ENCODE assay signal across 8 cellular contexts in genomic region chr9:72577212-72577753, GRCh38. TPM values are rescaled to one million over a fixed set of nuclear protein-coding genes. Genes with fewer than 3 reads are reported as not detected.
DNase-seq lines count a peak whose midpoint lies in the region; ATAC-seq and TF ChIP-seq lines count a peak whose summit lies in the region.

No MANE protein-coding gene starts in this region.

- H3K4me3 ChIP-seq in HCT116 (replicated peaks in 1 of 2; ENCODE audit: low read depth in 1 of 2, low read length in 2 of 2) = peak overlapping the region; percentile 12 to 38; a peak in 3 of 4 replicates
- H3K4me3 ChIP-seq in adipocyte (ENCODE audit: low read length) = peak overlapping the region; percentile 76
- H3K4me3 ChIP-seq in heart left ventricle = peak overlapping the region in 7 of 12 donors; percentile 15 to 51 (median 34)
- H3K4me3 ChIP-seq in smooth muscle cell = no peak overlapping the region

- no TSS peak for BruUV-seq in HCT116 (replicated peaks; lab: Mats Ljungman, UMichigan)

- no peaks in the 10 kb centered on the region for H3K27me3 ChIP-seq in HCT116 (ENCODE audit: insufficient read depth, low read length)
- H3K27me3 ChIP-seq in adipocyte (replicated peaks; ENCODE audit: control insufficient read depth, insufficient read depth, low read length) = no peaks in the 10 kb centered on the region
- H3K27me3 ChIP-seq in heart left ventricle = no peaks in the 10 kb centered on the region
- no peaks in the 10 kb centered on the region for H3K27me3 ChIP-seq in smooth muscle cell (ENCODE audit: low read depth)

- RAD21 ChIA-PET in HCT116 (lab: Charles Lee; ENCODE audit: low non-redundant PET in 1 of 2, low total read pairs in 2 of 2, uncharacterized antibody in 2 of 2, unreplicated experiment in 2 of 2) = interaction anchor here in 1 of 2 experiments (1.0 kb wide), 1 partner anchor 57 kb away, joined by 4 read pairs; no protein-coding TSS in a partner anchor

- TF ChIP-seq POLR2A in HCT116 (IDR thresholded peaks at IDR 0.05; ENCODE audit: borderline replicate concordance, extremely low read depth, insufficient read depth, insufficient read length) (no peak), heart left ventricle (IDR thresholded peaks at IDR 0.05) (no peak)

- no peaks in the 10 kb centered on the region; the same call in 1 of the 2 replicates for H3K9me2 ChIP-seq in HCT116 (ENCODE audit: insufficient read depth)

- H2AFZ ChIP-seq in HCT116 (ENCODE audit: low read depth, low read length, poor library complexity, severe bottlenecking) (peak overlapping the region; percentile 79), smooth muscle cell (ENCODE audit: low read depth) (peak overlapping the region; percentile 26)

- CTCF ChIA-PET in HCT116 (lab: Charles Lee) = interaction anchor here (1.1 kb wide), 1 partner anchor 9 kb away, joined by 5 read pairs; no protein-coding TSS in a partner anchor

- H3K9ac ChIP-seq in HCT116 (ENCODE audit: low read length) (peak overlapping the region; percentile 47), adipocyte (ENCODE audit: low read length) (peak overlapping the region; percentile 83), smooth muscle cell (ENCODE audit: low read depth) (peak overlapping the region; percentile 25)

- H3K27ac ChIP-seq in HCT116 (ENCODE audit: low read depth, low read length) (peak overlapping the region; percentile 81), heart left ventricle (peak overlapping the region; percentile 26 to 86 (median 60)), smooth muscle cell (ENCODE audit: low read depth) (peak overlapping the region; percentile 65)

- no peaks in the 10 kb centered on the region for H3K9me3 ChIP-seq in HCT116 (ENCODE audit: control insufficient read depth in 1 of 2, insufficient read depth in 1 of 2, low read depth in 1 of 2, low read length in 2 of 2)
- no peaks in the 10 kb centered on the region for H3K9me3 ChIP-seq in adipocyte (ENCODE audit: control insufficient read depth, low read length)
- no peaks in the 10 kb centered on the region for H3K9me3 ChIP-seq in heart left ventricle
- no peaks in the 10 kb centered on the region for H3K9me3 ChIP-seq in smooth muscle cell (replicated peaks; ENCODE audit: low read depth)

- H3K4me2 ChIP-seq in HCT116 (ENCODE audit: low read length) (peak overlapping the region; percentile 70), smooth muscle cell (peak overlapping the region; percentile 52)

- H3K79me2 ChIP-seq in HCT116 (ENCODE audit: insufficient read depth, low read length) (no peaks in the 10 kb centered on the region), smooth muscle cell (ENCODE audit: low read depth) (no peaks in the 10 kb centered on the region)

- no peaks in the 10 kb centered on the region for H3K36me3 ChIP-seq in HCT116 (ENCODE audit: control insufficient read depth in 1 of 2, insufficient read depth in 2 of 2, low read length in 2 of 2)
- no peaks in the 10 kb centered on the region for H3K36me3 ChIP-seq in adipocyte (ENCODE audit: control insufficient read depth, insufficient read depth, low read length, severe bottlenecking)
- no peaks in the 10 kb centered on the region for H3K36me3 ChIP-seq in heart left ventricle
- no peaks in the 10 kb centered on the region for H3K36me3 ChIP-seq in smooth muscle cell (ENCODE audit: low read depth)

- H3F3A ChIP-seq in smooth muscle cell (ENCODE audit: low read depth) = peaks cover 14% of the 10 kb centered on the region

- TF ChIP-seq CTCF in HCT116 (IDR thresholded peaks at IDR 0.05 in 2 of 3, conservative IDR thresholded peaks at IDR 0.05 in 1 of 3; ENCODE audit: borderline replicate concordance in 1 of 3, insufficient read depth in 1 of 3, low read depth in 2 of 3, low read length in 2 of 3) (no peak), heart left ventricle (IDR thresholded peaks at IDR 0.05) (no peak), smooth muscle cell (IDR thresholded peaks at IDR 0.05; ENCODE audit: borderline replicate concordance, insufficient read depth, poor library complexity, severe bottlenecking) (no peak)

- peak; percentile 47 for TF ChIP-seq RAD21 in HCT116 (IDR thresholded peaks at IDR 0.05; ENCODE audit: low read depth)

- intact Hi-C loops in HCT116 (cut with micrococcal nuclease) = loop anchor here (1.0 to 5.0 kb wide), 2 partner anchors 100 to 212 kb away; partner anchors contain the start of gene ZFAND5
- intact Hi-C loops in heart left ventricle (cut with DNase I) = loop anchor here in 4 of 10 donors (1.0 to 5.0 kb wide), 6 partner anchors 50 to 270 kb away; partner anchors contain the start of gene ZFAND5 (in 3 of the 4)

- H4K20me1 ChIP-seq in HCT116 (ENCODE audit: insufficient read depth) = no peaks in the 10 kb centered on the region
- no peaks in the 10 kb centered on the region for H4K20me1 ChIP-seq in smooth muscle cell (ENCODE audit: low read depth)

- peak; percentile 37 for ATAC-seq in HCT116
- ATAC-seq in heart left ventricle = peak; percentile 43 to 84 (median 78)
- ATAC-seq in HG02870 (IDR thresholded peaks at IDR 0.05; ENCODE audit: unreplicated experiment) = no peak

- POLR2A ChIA-PET in HCT116 (lab: Charles Lee) = interaction anchor here (0.8 to 8.3 kb wide), 9 partner anchors 9 to 215 kb away, joined by 3 to 69 read pairs (median 4); partner anchors contain the start of gene ZFAND5

- 7 to 18% (median 11%) methylated on average over 4 of the region's 4 CpGs for WGBS in heart left ventricle, 4 donors
- 25% methylated on average over 4 of the region's 4 CpGs for WGBS in smooth muscle cell (ENCODE audit: low lambda C conversion rate)

- DNase-seq in HCT116 (ENCODE audit: low read depth, low spot score) = peak; percentile 68
- peak; percentile 87 for DNase-seq in adipocyte (ENCODE audit: low read depth)
- peak in 2 of 5 donors; percentile 22 to 48 for DNase-seq in heart left ventricle
- no peak for DNase-seq in smooth muscle cell (lab: John Stamatoyannopoulos, UW; ENCODE audit: unreplicated experiment)
- no peak for DNase-seq in activated CD4-positive, alpha-beta T cell treated with anti-CD3 and anti-CD28 coated beads for 1 hour
- DNase-seq in activated T-cell treated with anti-CD3 and anti-CD28 coated beads for 4 hours = no peak
- DNase-seq in activated naive CD4-positive, alpha-beta T cell (lab: John Stamatoyannopoulos, UW) = no peak

- H3K4me1 ChIP-seq in HCT116 (ENCODE audit: control insufficient read depth in 1 of 2, insufficient read depth in 2 of 2, low read length in 2 of 2) = peaks cover 65 to 88% of the 10 kb centered on the region in 2 experiments
- H3K4me1 ChIP-seq in adipocyte (ENCODE audit: control insufficient read depth, insufficient read depth, low read length) = peaks cover 61% of the 10 kb centered on the region
- H3K4me1 ChIP-seq in heart left ventricle = peaks cover 0 to 52% (median 23%) of the 10 kb centered on the region in 12 donors
- peaks cover 8% of the 10 kb centered on the region for H3K4me1 ChIP-seq in smooth muscle cell (ENCODE audit: low read depth)

TF ChIP-seq in HCT116, 20 proteins besides CTCF, POLR2A, EP300 and RAD21 (continues in another document):
- TF ChIP-seq MAX (IDR thresholded peaks at IDR 0.05) (no peak; the same call in none of the 2 replicates), CBX3 (IDR thresholded peaks at IDR 0.05; ENCODE audit: low read depth) (peak; percentile 68; the same call in 1 of the 2 replicates), FOSL1 (IDR thresholded peaks at IDR 0.05; ENCODE audit: low read depth) (peak; percentile 88), SRF (IDR thresholded peaks at IDR 0.05; ENCODE audit: low read depth) (0 out of 2 replicates have a peak, but pooled peaks have one; percentile 71), POLR2AphosphoS5 (IDR thresholded peaks at IDR 0.05; ENCODE audit: low read depth, low read length) (peak; percentile 76)
- TF ChIP-seq, protein P1, sequence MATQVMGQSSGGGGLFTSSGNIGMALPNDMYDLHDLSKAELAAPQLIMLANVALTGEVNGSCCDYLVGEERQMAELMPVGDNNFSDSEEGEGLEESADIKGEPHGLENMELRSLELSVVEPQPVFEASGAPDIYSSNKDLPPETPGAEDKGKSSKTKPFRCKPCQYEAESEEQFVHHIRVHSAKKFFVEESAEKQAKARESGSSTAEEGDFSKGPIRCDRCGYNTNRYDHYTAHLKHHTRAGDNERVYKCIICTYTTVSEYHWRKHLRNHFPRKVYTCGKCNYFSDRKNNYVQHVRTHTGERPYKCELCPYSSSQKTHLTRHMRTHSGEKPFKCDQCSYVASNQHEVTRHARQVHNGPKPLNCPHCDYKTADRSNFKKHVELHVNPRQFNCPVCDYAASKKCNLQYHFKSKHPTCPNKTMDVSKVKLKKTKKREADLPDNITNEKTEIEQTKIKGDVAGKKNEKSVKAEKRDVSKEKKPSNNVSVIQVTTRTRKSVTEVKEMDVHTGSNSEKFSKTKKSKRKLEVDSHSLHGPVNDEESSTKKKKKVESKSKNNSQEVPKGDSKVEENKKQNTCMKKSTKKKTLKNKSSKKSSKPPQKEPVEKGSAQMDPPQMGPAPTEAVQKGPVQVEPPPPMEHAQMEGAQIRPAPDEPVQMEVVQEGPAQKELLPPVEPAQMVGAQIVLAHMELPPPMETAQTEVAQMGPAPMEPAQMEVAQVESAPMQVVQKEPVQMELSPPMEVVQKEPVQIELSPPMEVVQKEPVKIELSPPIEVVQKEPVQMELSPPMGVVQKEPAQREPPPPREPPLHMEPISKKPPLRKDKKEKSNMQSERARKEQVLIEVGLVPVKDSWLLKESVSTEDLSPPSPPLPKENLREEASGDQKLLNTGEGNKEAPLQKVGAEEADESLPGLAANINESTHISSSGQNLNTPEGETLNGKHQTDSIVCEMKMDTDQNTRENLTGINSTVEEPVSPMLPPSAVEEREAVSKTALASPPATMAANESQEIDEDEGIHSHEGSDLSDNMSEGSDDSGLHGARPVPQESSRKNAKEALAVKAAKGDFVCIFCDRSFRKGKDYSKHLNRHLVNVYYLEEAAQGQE (IDR thresholded peaks at IDR 0.05; ENCODE audit: low read depth) = no peak
- TF ChIP-seq, protein P2, sequence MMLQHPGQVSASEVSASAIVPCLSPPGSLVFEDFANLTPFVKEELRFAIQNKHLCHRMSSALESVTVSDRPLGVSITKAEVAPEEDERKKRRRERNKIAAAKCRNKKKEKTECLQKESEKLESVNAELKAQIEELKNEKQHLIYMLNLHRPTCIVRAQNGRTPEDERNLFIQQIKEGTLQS (IDR thresholded peaks at IDR 0.05) = peak; percentile 52; the same call in 1 of the 2 replicates

RNA-seq across cellular contexts. Expression of gene TMC1, which starts 55.9 kb away (rescaled TPM):
- total RNA-seq in HCT116 (2021; ENCODE audit: unreplicated experiment) (0.57 TPM), heart left ventricle (under 1 TPM in 6 of 9 donors, not detected in 3; 0.07 to 0.75 (median 0.33) TPM), smooth muscle cell (0.09 TPM in 1 of 2 replicates, not detected in the other)
- polyA plus RNA-seq in HCT116 (2012) = 0.64 and 0.77 TPM in 2 replicates
- polyA plus RNA-seq in heart left ventricle (not detected), smooth muscle cell (not detected in 2 replicates)

Comparison
In these comparisons a context has a peak if more than half of its experiments do, and no peak if none do; other contexts are left out.
1. DNase-seq: peak in HCT116 (single experiment) and adipocyte (single experiment); none in smooth muscle cell (single experiment), activated CD4-positive, alpha-beta T cell treated with anti-CD3 and anti-CD28 coated beads for 1 hour (single experiment), activated T-cell treated with anti-CD3 and anti-CD28 coated beads for 4 hours (single experiment) and activated naive CD4-positive, alpha-beta T cell (0 of 4).
2. H3K9ac ChIP-seq: peak in every context shown above with its lines; median percentile 83 in adipocyte; 47 in HCT116; 25 in smooth muscle cell.
3. Peak in every context shown above with its lines, with median percentiles within 50 percentile points of each other: H3K27ac ChIP-seq.